ENCODE assay signal across 16 cellular contexts in genomic region chr7:22861576-22861975, GRCh38.
"Had no signal": no experiment of that assay in that cellular context is flagged by ENCODE, and none has a peak within 500 bp of the region (broad histone marks: within the 10 kb centered on the region; RNA-seq: fewer than 3 reads in every experiment).

No MANE protein-coding gene starts in this region.

- H3K9me3 ChIP-seq: lower lobe of right lung, transverse colon had no signal

- ATAC-seq: esophagus mucosa; lower lobe of right lung; right cardiac atrium; stimulated activated memory B cell treated with anti-CD40 and anti-IgM and Interleukin-4, amounts not matched to agents 10 μg/mL and 1 μg/mL and 100 μg/mL, for 72 hours had no signal

- H3K4me3 ChIP-seq: lower lobe of right lung, smooth muscle cell, transverse colon had no signal

- H3K36me3 ChIP-seq: lower lobe of right lung, transverse colon had no signal

- H3K27me3 ChIP-seq: transverse colon had no signal

- H3K27ac ChIP-seq: lower lobe of right lung had no signal

- DNase-seq: activated CD4-positive, alpha-beta T cell treated with anti-CD3 and anti-CD28 coated beads for 1 hour; activated CD4-positive, alpha-beta T cell treated with anti-CD3 and anti-CD28 coated beads, Interleukin-2, amount 50 U/mL, for 48 hours; activated gamma-delta T cell treated with Interleukin-2 at 50 U/mL for 16 hours; activated naive CD8-positive, alpha-beta T cell treated with anti-CD3 and anti-CD28 coated beads for 36 hours; activated T-cell treated with anti-CD3 and anti-CD28 coated beads, Interleukin-2, amount 50 U/mL, for 48 hours; anterior cingulate cortex; hypothalamus; lower lobe of right lung; midbrain; naive B cell; posterior cingulate gyrus; right cardiac atrium; transverse colon had no signal
